Comparison of ENCODE assay signal across 1 cellular context in genomic region chr21:44012474-44013379, GRCh38.
TF ChIP-seq lines count a peak whose summit lies in the region.

No MANE protein-coding gene starts in this region.

TF ChIP-seq in HepG2, 621 proteins besides CTCF, POLR2A, EP300 and RAD21 (continued from another document):
- TF ChIP-seq, protein P1, sequence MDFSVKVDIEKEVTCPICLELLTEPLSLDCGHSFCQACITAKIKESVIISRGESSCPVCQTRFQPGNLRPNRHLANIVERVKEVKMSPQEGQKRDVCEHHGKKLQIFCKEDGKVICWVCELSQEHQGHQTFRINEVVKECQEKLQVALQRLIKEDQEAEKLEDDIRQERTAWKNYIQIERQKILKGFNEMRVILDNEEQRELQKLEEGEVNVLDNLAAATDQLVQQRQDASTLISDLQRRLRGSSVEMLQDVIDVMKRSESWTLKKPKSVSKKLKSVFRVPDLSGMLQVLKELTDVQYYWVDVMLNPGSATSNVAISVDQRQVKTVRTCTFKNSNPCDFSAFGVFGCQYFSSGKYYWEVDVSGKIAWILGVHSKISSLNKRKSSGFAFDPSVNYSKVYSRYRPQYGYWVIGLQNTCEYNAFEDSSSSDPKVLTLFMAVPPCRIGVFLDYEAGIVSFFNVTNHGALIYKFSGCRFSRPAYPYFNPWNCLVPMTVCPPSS (IDR thresholded peaks at IDR 0.05), result no peak
- TF ChIP-seq ATF7-NPFF (CRISPR knock-in tag; IDR thresholded peaks at IDR 0.05; ENCODE audit: low read depth) (no peak; the same call in 1 of the 2 replicates), RBM39 (IDR thresholded peaks at IDR 0.05; ENCODE audit: low read depth, low read length, poor library complexity, severe bottlenecking) (peak; percentile 61), ZNF329 (CRISPR knock-in tag; IDR thresholded peaks at IDR 0.05; ENCODE audit: low read depth) (no peak), HNF4G (IDR thresholded peaks at IDR 0.05; ENCODE audit: borderline replicate concordance, low read depth, low read length) (peak; percentile 83), HNF4G (CRISPR knock-in tag; IDR thresholded peaks at IDR 0.05; ENCODE audit: borderline replicate concordance, low read depth) (peak; percentile 74; the same call in 1 of the 2 replicates), CERS6 (CRISPR knock-in tag; IDR thresholded peaks at IDR 0.05) (no peak), ZNF703 (CRISPR knock-in tag; IDR thresholded peaks at IDR 0.05; ENCODE audit: borderline replicate concordance) (no peak), PCBP2 (optimal IDR thresholded peaks at IDR 0.05; ENCODE audit: low read depth, low read length, poor library complexity, severe bottlenecking) (no peak), MAZ (IDR thresholded peaks at IDR 0.05; ENCODE audit: borderline replicate concordance, low read depth, low read length) (0 out of 2 replicates have a peak, but pooled peaks have one; percentile 48), MAZ (CRISPR knock-in tag; IDR thresholded peaks at IDR 0.05; ENCODE audit: low read depth) (no peak; the same call in 1 of the 2 replicates), SSRP1 (CRISPR knock-in tag; IDR thresholded peaks at IDR 0.05) (no peak), RFX1 (IDR thresholded peaks at IDR 0.05) (no peak), GMEB1 (CRISPR knock-in tag; IDR thresholded peaks at IDR 0.05; ENCODE audit: borderline replicate concordance) (peak; percentile 24; the same call in 1 of the 2 replicates), ATF4 (CRISPR knock-in tag; IDR thresholded peaks at IDR 0.05) (no peak), FOSL2 (CRISPR knock-in tag; IDR thresholded peaks at IDR 0.05) (no peak), GATAD1 (CRISPR knock-in tag; IDR thresholded peaks at IDR 0.05) (peak; percentile 14), HES4 (CRISPR knock-in tag; IDR thresholded peaks at IDR 0.05; ENCODE audit: borderline replicate concordance) (no peak), SOX5 (CRISPR knock-in tag; IDR thresholded peaks at IDR 0.05; ENCODE audit: borderline replicate concordance) (no peak), STAT5B (CRISPR knock-in tag; IDR thresholded peaks at IDR 0.05) (no peak), THAP11 (CRISPR knock-in tag; IDR thresholded peaks at IDR 0.05) (0 out of 2 replicates have a peak, but pooled peaks have one; percentile 2), KAT7 (CRISPR knock-in tag; IDR thresholded peaks at IDR 0.05; ENCODE audit: borderline replicate concordance) (peak; percentile 2; the same call in 1 of the 2 replicates), HDAC1 (CRISPR knock-in tag; IDR thresholded peaks at IDR 0.05) (peak; percentile 56; the same call in 1 of the 2 replicates), JDP2 (CRISPR knock-in tag; IDR thresholded peaks at IDR 0.05; ENCODE audit: borderline replicate concordance) (no peak), ASH2L (IDR thresholded peaks at IDR 0.05; ENCODE audit: insufficient read length, low read depth, low read length) (peak; percentile 71), KMT2A (CRISPR knock-in tag; IDR thresholded peaks at IDR 0.05) (peak; percentile 80; the same call in 1 of the 2 replicates), GABPB1 (CRISPR knock-in tag; IDR thresholded peaks at IDR 0.05) (peak; percentile 82; the same call in 1 of the 2 replicates), NONO (IDR thresholded peaks at IDR 0.05) (no peak), NONO (CRISPR knock-in tag; conservative IDR thresholded peaks at IDR 0.05) (peak; percentile 36; the same call in 1 of the 2 replicates), ZNF510 (CRISPR knock-in tag; IDR thresholded peaks at IDR 0.05; ENCODE audit: low read depth) (no peak), ZNF547 (CRISPR knock-in tag; IDR thresholded peaks at IDR 0.05) (no peak), THYN1 (CRISPR knock-in tag; IDR thresholded peaks at IDR 0.05; ENCODE audit: borderline replicate concordance, low read depth) (no peak), ZNF251 (CRISPR knock-in tag; IDR thresholded peaks at IDR 0.05) (no peak), ZMYM3 (CRISPR knock-in tag; IDR thresholded peaks at IDR 0.05) (peak; percentile 54), KDM5A (IDR thresholded peaks at IDR 0.05; ENCODE audit: borderline replicate concordance, low read length) (peak; percentile 86)
- TF ChIP-seq, protein P2, sequence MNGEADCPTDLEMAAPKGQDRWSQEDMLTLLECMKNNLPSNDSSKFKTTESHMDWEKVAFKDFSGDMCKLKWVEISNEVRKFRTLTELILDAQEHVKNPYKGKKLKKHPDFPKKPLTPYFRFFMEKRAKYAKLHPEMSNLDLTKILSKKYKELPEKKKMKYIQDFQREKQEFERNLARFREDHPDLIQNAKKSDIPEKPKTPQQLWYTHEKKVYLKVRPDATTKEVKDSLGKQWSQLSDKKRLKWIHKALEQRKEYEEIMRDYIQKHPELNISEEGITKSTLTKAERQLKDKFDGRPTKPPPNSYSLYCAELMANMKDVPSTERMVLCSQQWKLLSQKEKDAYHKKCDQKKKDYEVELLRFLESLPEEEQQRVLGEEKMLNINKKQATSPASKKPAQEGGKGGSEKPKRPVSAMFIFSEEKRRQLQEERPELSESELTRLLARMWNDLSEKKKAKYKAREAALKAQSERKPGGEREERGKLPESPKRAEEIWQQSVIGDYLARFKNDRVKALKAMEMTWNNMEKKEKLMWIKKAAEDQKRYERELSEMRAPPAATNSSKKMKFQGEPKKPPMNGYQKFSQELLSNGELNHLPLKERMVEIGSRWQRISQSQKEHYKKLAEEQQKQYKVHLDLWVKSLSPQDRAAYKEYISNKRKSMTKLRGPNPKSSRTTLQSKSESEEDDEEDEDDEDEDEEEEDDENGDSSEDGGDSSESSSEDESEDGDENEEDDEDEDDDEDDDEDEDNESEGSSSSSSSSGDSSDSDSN (CRISPR knock-in tag; IDR thresholded peaks at IDR 0.05), result peak; percentile 26; the same call in 1 of the 2 replicates
- TF ChIP-seq, protein P3, sequence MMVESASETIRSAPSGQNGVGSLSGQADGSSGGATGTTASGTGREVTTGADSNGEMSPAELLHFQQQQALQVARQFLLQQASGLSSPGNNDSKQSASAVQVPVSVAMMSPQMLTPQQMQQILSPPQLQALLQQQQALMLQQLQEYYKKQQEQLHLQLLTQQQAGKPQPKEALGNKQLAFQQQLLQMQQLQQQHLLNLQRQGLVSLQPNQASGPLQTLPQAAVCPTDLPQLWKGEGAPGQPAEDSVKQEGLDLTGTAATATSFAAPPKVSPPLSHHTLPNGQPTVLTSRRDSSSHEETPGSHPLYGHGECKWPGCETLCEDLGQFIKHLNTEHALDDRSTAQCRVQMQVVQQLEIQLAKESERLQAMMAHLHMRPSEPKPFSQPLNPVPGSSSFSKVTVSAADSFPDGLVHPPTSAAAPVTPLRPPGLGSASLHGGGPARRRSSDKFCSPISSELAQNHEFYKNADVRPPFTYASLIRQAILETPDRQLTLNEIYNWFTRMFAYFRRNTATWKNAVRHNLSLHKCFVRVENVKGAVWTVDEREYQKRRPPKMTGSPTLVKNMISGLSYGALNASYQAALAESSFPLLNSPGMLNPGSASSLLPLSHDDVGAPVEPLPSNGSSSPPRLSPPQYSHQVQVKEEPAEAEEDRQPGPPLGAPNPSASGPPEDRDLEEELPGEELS (CRISPR knock-in tag; IDR thresholded peaks at IDR 0.05), result no peak
- TF ChIP-seq, protein P4, sequence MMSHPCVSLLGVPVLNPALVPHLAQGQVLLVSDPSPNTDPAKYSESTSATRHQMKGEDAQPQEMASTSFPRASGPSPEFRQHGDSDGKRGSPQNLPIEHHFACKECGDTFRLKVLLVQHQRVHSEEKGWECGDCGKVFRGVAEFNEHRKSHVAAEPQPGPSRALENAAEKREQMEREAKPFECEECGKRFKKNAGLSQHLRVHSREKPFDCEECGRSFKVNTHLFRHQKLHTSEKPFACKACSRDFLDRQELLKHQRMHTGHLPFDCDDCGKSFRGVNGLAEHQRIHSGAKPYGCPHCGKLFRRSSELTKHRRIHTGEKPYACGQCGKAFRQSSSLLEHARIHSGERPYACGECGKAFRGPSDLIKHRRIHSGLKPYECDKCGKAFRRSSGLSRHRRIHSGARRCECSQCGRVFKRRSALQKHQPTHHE (CRISPR knock-in tag; IDR thresholded peaks at IDR 0.05; ENCODE audit: borderline replicate concordance), result no peak
- TF ChIP-seq, protein P5, sequence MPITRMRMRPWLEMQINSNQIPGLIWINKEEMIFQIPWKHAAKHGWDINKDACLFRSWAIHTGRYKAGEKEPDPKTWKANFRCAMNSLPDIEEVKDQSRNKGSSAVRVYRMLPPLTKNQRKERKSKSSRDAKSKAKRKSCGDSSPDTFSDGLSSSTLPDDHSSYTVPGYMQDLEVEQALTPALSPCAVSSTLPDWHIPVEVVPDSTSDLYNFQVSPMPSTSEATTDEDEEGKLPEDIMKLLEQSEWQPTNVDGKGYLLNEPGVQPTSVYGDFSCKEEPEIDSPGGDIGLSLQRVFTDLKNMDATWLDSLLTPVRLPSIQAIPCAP (CRISPR knock-in tag; IDR thresholded peaks at IDR 0.05; ENCODE audit: low read depth), result no peak
- TF ChIP-seq, protein P6, sequence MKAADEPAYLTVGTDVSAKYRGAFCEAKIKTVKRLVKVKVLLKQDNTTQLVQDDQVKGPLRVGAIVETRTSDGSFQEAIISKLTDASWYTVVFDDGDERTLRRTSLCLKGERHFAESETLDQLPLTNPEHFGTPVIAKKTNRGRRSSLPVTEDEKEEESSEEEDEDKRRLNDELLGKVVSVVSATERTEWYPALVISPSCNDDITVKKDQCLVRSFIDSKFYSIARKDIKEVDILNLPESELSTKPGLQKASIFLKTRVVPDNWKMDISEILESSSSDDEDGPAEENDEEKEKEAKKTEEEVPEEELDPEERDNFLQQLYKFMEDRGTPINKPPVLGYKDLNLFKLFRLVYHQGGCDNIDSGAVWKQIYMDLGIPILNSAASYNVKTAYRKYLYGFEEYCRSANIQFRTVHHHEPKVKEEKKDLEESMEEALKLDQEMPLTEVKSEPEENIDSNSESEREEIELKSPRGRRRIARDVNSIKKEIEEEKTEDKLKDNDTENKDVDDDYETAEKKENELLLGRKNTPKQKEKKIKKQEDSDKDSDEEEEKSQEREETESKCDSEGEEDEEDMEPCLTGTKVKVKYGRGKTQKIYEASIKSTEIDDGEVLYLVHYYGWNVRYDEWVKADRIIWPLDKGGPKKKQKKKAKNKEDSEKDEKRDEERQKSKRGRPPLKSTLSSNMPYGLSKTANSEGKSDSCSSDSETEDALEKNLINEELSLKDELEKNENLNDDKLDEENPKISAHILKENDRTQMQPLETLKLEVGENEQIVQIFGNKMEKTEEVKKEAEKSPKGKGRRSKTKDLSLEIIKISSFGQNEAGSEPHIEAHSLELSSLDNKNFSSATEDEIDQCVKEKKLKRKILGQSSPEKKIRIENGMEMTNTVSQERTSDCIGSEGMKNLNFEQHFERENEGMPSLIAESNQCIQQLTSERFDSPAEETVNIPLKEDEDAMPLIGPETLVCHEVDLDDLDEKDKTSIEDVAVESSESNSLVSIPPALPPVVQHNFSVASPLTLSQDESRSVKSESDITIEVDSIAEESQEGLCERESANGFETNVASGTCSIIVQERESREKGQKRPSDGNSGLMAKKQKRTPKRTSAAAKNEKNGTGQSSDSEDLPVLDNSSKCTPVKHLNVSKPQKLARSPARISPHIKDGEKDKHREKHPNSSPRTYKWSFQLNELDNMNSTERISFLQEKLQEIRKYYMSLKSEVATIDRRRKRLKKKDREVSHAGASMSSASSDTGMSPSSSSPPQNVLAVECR (CRISPR knock-in tag; IDR thresholded peaks at IDR 0.05; ENCODE audit: borderline replicate concordance), result peak; percentile 58
TF ChIP-seq in HepG2: peak in this region for 84.
